12 cellular contexts compared by ENCODE assay signal in the genomic region with DNA sequence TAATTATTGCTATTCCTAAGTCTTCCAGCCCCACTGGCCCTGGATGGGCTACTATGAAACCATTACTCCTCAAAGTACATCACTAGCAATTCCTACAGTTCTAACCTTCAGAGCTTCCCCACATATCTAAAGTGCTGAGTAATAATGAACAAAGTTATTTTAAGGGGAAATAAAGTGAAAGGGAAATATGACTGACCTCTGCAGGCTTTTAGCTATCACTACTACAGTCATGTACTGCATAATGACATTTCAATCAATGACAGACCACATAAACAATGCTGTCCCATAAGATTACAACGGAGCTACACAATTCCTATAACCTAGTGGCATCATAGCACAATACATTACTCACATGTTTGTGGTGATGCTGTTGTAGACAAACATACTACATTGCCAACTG. TPM values are rescaled to one million over a fixed set of nuclear protein-coding genes. Genes with fewer than 3 reads are reported as not detected.
A peak's percentile ranks its signal among the peaks of the same experiment; 100 is the strongest.
DNase-seq lines count a peak whose midpoint lies in the region; ATAC-seq and TF ChIP-seq lines count a peak whose summit lies in the region.
"Had no signal": no experiment of that assay in that cellular context is flagged by ENCODE, and none has a peak within 500 bp of the region (broad histone marks: within the 10 kb centered on the region; RNA-seq: fewer than 3 reads in every experiment).

No MANE protein-coding gene starts in this region.

- 35 to 61% methylated on average over 1 of the region's 1 CpG for WGBS in heart right ventricle, 2 donors

- no peak overlapping the region for H3K4me3 Mint-ChIP-seq in activated CD8-positive, alpha-beta memory T cell treated with anti-CD3 and anti-CD28 coated beads, Interleukin-2, amount 10 ng/mL, durations not matched to agents 7 days and 5 days
- no peak overlapping the region for H3K4me3 Mint-ChIP-seq in stimulated activated naive B cell treated with anti-CD40 and anti-IgM and Interleukin-4, amounts not matched to agents 10 μg/mL and 1 μg/mL and 100 μg/mL, for 72 hours
- H3K4me3 Mint-ChIP-seq: activated naive CD8-positive, alpha-beta T cell; B cell had no signal

- peak in 1 of 9 donors; percentile 10 for TF ChIP-seq CTCF in heart right ventricle (IDR thresholded peaks at IDR 0.05)

- peaks cover 0 to 6% (median 0%) of the 10 kb centered on the region in 9 donors for H3K4me1 ChIP-seq in heart right ventricle
- H3K4me1 ChIP-seq: Peyer's patch had no signal

- no peaks in the 10 kb centered on the region for H3K27me3 ChIP-seq in heart right ventricle
- H3K27me3 ChIP-seq: Peyer's patch had no signal

- no peaks in the 10 kb centered on the region for H3K9me3 ChIP-seq in heart right ventricle
- H3K9me3 ChIP-seq: Peyer's patch had no signal

- intact Hi-C loops in heart right ventricle (cut with DNase I) = no loop called here

- no peak overlapping the region for H3K27ac Mint-ChIP-seq in activated CD8-positive, alpha-beta memory T cell treated with anti-CD3 and anti-CD28 coated beads, Interleukin-2, amount 10 ng/mL, durations not matched to agents 7 days and 5 days
- H3K27ac Mint-ChIP-seq in stimulated activated naive B cell treated with anti-CD40 and anti-IgM and Interleukin-4, amounts not matched to agents 10 μg/mL and 1 μg/mL and 100 μg/mL, for 72 hours = no peak overlapping the region
- H3K27ac Mint-ChIP-seq: activated naive CD8-positive, alpha-beta T cell; B cell had no signal

- CTCF ChIA-PET in activated CD8-positive, alpha-beta memory T cell treated with anti-CD3 and anti-CD28 coated beads, Interleukin-2, amount 10 ng/mL, durations not matched to agents 7 days and 5 days (lab: Charles Lee) = interaction anchor here (0.8 to 2.6 kb wide), 4 partner anchors 11 to 178 kb away, joined by 3 to 25 read pairs (median 13); no protein-coding TSS in a partner anchor

- H3K27ac ChIP-seq in heart right ventricle = no peak overlapping the region
- H3K27ac ChIP-seq: Peyer's patch had no signal

- H3K9me3 Mint-ChIP-seq in activated CD8-positive, alpha-beta memory T cell treated with anti-CD3 and anti-CD28 coated beads, Interleukin-2, amount 10 ng/mL, durations not matched to agents 7 days and 5 days (ENCODE audit: low read depth) = no peaks in the 10 kb centered on the region
- H3K9me3 Mint-ChIP-seq in stimulated activated naive B cell treated with anti-CD40 and anti-IgM and Interleukin-4, amounts not matched to agents 10 μg/mL and 1 μg/mL and 100 μg/mL, for 72 hours = no peaks in the 10 kb centered on the region

- no peaks in the 10 kb centered on the region for H3K27me3 Mint-ChIP-seq in activated CD8-positive, alpha-beta memory T cell treated with anti-CD3 and anti-CD28 coated beads, Interleukin-2, amount 10 ng/mL, durations not matched to agents 7 days and 5 days
- H3K27me3 Mint-ChIP-seq in stimulated activated naive B cell treated with anti-CD40 and anti-IgM and Interleukin-4, amounts not matched to agents 10 μg/mL and 1 μg/mL and 100 μg/mL, for 72 hours = no peaks in the 10 kb centered on the region
- H3K27me3 Mint-ChIP-seq: activated naive CD8-positive, alpha-beta T cell; B cell had no signal

- ATAC-seq in activated CD8-positive, alpha-beta memory T cell treated with anti-CD3 and anti-CD28 coated beads, Interleukin-2, amount 10 ng/mL, durations not matched to agents 7 days and 5 days = peak; percentile 45
- ATAC-seq in HG03108 (IDR thresholded peaks at IDR 0.05; ENCODE audit: unreplicated experiment) (peak; percentile 53), heart right ventricle (no peak), HG03280 (IDR thresholded peaks at IDR 0.05; ENCODE audit: unreplicated experiment) (no peak)
- ATAC-seq in stimulated activated naive B cell treated with anti-CD40 and anti-IgM and Interleukin-4, amounts not matched to agents 10 μg/mL and 1 μg/mL and 100 μg/mL, for 72 hours (replicated peaks) = peak; percentile 49 to 61
- ATAC-seq: left colon had no signal

- H3K36me3 Mint-ChIP-seq in activated CD8-positive, alpha-beta memory T cell treated with anti-CD3 and anti-CD28 coated beads, Interleukin-2, amount 10 ng/mL, durations not matched to agents 7 days and 5 days = peaks cover 17% of the 10 kb centered on the region
- peaks cover 10 to 23% of the 10 kb centered on the region in 2 donors for H3K36me3 Mint-ChIP-seq in stimulated activated naive B cell treated with anti-CD40 and anti-IgM and Interleukin-4, amounts not matched to agents 10 μg/mL and 1 μg/mL and 100 μg/mL, for 72 hours

- H3K4me1 Mint-ChIP-seq in activated CD8-positive, alpha-beta memory T cell treated with anti-CD3 and anti-CD28 coated beads, Interleukin-2, amount 10 ng/mL, durations not matched to agents 7 days and 5 days = peaks cover 4% of the 10 kb centered on the region
- peaks cover 2 to 15% of the 10 kb centered on the region in 2 donors for H3K4me1 Mint-ChIP-seq in stimulated activated naive B cell treated with anti-CD40 and anti-IgM and Interleukin-4, amounts not matched to agents 10 μg/mL and 1 μg/mL and 100 μg/mL, for 72 hours

- no peak overlapping the region for H3K4me3 ChIP-seq in heart right ventricle
- H3K4me3 ChIP-seq: Peyer's patch had no signal

- H3K36me3 ChIP-seq in heart right ventricle = peaks cover 0 to 100% (median 19%) of the 10 kb centered on the region in 9 donors

- no peak for DNase-seq in activated CD8-positive, alpha-beta memory T cell treated with anti-CD3 and anti-CD28 coated beads, Interleukin-2, amount 10 ng/mL, durations not matched to agents 7 days and 5 days
- DNase-seq in activated CD8-positive, alpha-beta memory T cell treated with anti-CD3 and anti-CD28 coated beads, Interleukin-2, amount 50 U/mL, for 4 hours = no peak
- peak; percentile 73 for DNase-seq in amniotic epithelial cell (ENCODE audit: low read depth)
- DNase-seq in stimulated activated naive B cell treated with anti-CD40 and anti-IgM and Interleukin-4, amounts not matched to agents 10 μg/mL and 1 μg/mL and 100 μg/mL, for 72 hours = no peak
- DNase-seq in anterior cingulate cortex (lab: John Stamatoyannopoulos, UW) = no peak
- no peak for DNase-seq in heart right ventricle
- DNase-seq: left colon, Peyer's patch had no signal

RNA-seq across cellular contexts. Expression of a gene that starts 22.1 kb away (rescaled TPM):
- 1 to 10 TPM; 5.6 to 6.8 TPM for total RNA-seq in activated CD8-positive, alpha-beta memory T cell treated with anti-CD3 and anti-CD28 coated beads, Interleukin-2, amount 10 ng/mL, durations not matched to agents 7 days and 5 days
- 10 to 100 TPM in 5 of 10 donors, 1 to 10 TPM in 5; 6.9 to 11.5 (median 10.2) TPM for total RNA-seq in heart right ventricle
- 1 to 10 TPM; 1.8 to 2.6 TPM for polyA plus RNA-seq in heart right ventricle

RNA-seq across cellular contexts. Expression of a gene that starts 32.5 kb away (rescaled TPM):
- 10 to 100 TPM; 73.8 to 91.3 TPM for total RNA-seq in activated CD8-positive, alpha-beta memory T cell treated with anti-CD3 and anti-CD28 coated beads, Interleukin-2, amount 10 ng/mL, durations not matched to agents 7 days and 5 days
- total RNA-seq in heart right ventricle = 1 to 10 TPM in 2 of 10 donors, under 1 TPM in 8; 0.12 to 4.0 (median 0.41) TPM
- polyA plus RNA-seq in heart right ventricle = under 1 TPM; 0.04 to 0.22 TPM

Comparison
In these comparisons a context has a peak if more than half of its experiments do, and no peak if none do; other contexts are left out.
1. ATAC-seq: peak in activated CD8-positive, alpha-beta memory T cell treated with anti-CD3 and anti-CD28 coated beads, Interleukin-2, amount 10 ng/mL, durations not matched to agents 7 days and 5 days (single experiment), HG03108 (single experiment) and stimulated activated naive B cell treated with anti-CD40 and anti-IgM and Interleukin-4, amounts not matched to agents 10 μg/mL and 1 μg/mL and 100 μg/mL, for 72 hours (2 of 2); none in heart right ventricle (0 of 8) and HG03280 (single experiment).
2. RNA of a gene that starts 32.5 kb away (total RNA-seq): 73.8 to 91.3 TPM in activated CD8-positive, alpha-beta memory T cell treated with anti-CD3 and anti-CD28 coated beads, Interleukin-2, amount 10 ng/mL, durations not matched to agents 7 days and 5 days; 0.12 to 4.0 TPM in heart right ventricle; every median in the first group is over 10 times any median in the second.